14 cellular contexts compared by ENCODE assay signal in genomic region chr10:80444124-80444523, GRCh38. TPM values are rescaled to one million over a fixed set of nuclear protein-coding genes. Genes with fewer than 3 reads are reported as not detected.
DNase-seq lines count a peak whose midpoint lies in the region; ATAC-seq and TF ChIP-seq lines count a peak whose summit lies in the region.
"Had no signal": no experiment of that assay in that cellular context is flagged by ENCODE, and none has a peak within 500 bp of the region (broad histone marks: within the 10 kb centered on the region; RNA-seq: fewer than 3 reads in every experiment).

No MANE protein-coding gene starts in this region.

- no peak overlapping the region for H2AK5ac ChIP-seq in IMR-90 (ENCODE audit: low read depth, low read length)

- intact Hi-C loops in IMR-90 (cut with micrococcal nuclease) = loop anchor here (1.0 to 2.0 kb wide), 7 partner anchors 61 to 575 kb away; no protein-coding TSS in a partner anchor

- no peak overlapping the region for H4K5ac ChIP-seq in IMR-90 (ENCODE audit: low read depth, low read length)

- peak overlapping the region; percentile 66 for H2AFZ ChIP-seq in IMR-90 (replicated peaks; ENCODE audit: low read length, poor library complexity)
- H2AFZ ChIP-seq: GM23248 had no signal

- H3K4me3 Mint-ChIP-seq in CD8-positive, alpha-beta memory T cell = peak overlapping the region in 1 of 7 donors; percentile 75
- H3K4me3 Mint-ChIP-seq in activated naive CD8-positive, alpha-beta T cell treated with anti-CD3 and anti-CD28 coated beads, Interleukin-2, amount 50 U/mL, for 24 hours = no peak overlapping the region
- H3K4me3 Mint-ChIP-seq in neural crest cell = peak overlapping the region; percentile 7
- H3K4me3 Mint-ChIP-seq: memory B cell had no signal

- H3K4me1 ChIP-seq in CD8-positive, alpha-beta memory T cell (ENCODE audit: insufficient read depth, low read length) = peaks cover 30% of the 10 kb centered on the region
- H3K4me1 ChIP-seq in IMR-90 (ENCODE audit: control insufficient read depth, insufficient read depth, low read length) = no peaks in the 10 kb centered on the region

- H3K4me1 Mint-ChIP-seq in CD8-positive, alpha-beta memory T cell = peaks cover 24 to 53% (median 44%) of the 10 kb centered on the region in 3 donors
- peaks cover 41% of the 10 kb centered on the region for H3K4me1 Mint-ChIP-seq in activated naive CD8-positive, alpha-beta T cell treated with anti-CD3 and anti-CD28 coated beads, Interleukin-2, amount 50 U/mL, for 24 hours
- peaks cover 38% of the 10 kb centered on the region for H3K4me1 Mint-ChIP-seq in neural crest cell

- H3K4me3 ChIP-seq in CD8-positive, alpha-beta memory T cell (ENCODE audit: low read length) = no peak overlapping the region
- H3K4me3 ChIP-seq in IMR-90 (ENCODE audit: insufficient read depth, low read depth, low read length) = no peak overlapping the region
- H3K4me3 ChIP-seq: GM23248, SK-N-MC, testis had no signal

- H3K9me3 ChIP-seq in CD8-positive, alpha-beta memory T cell (ENCODE audit: low read length) = no peaks in the 10 kb centered on the region
- no peaks in the 10 kb centered on the region for H3K9me3 ChIP-seq in IMR-90 (ENCODE audit: control insufficient read depth, insufficient read depth, low read length)
- H3K9me3 ChIP-seq: testis had no signal

- TF ChIP-seq RAD21 in IMR-90 (IDR thresholded peaks at IDR 0.05; ENCODE audit: low read length) = no peak

- POLR2A ChIA-PET in CD8-positive, alpha-beta memory T cell (lab: Charles Lee) = interaction anchor here (1.0 to 1.9 kb wide), 4 partner anchors 11 to 62 kb away, joined by 4 to 7 read pairs (median 6); no protein-coding TSS in a partner anchor
- POLR2A ChIA-PET in IMR-90 (lab: Charles Lee; ENCODE audit: unreplicated experiment) = no interaction called here

- H3K9me3 Mint-ChIP-seq in CD8-positive, alpha-beta memory T cell = no peaks in the 10 kb centered on the region
- H3K9me3 Mint-ChIP-seq in activated naive CD8-positive, alpha-beta T cell treated with anti-CD3 and anti-CD28 coated beads, Interleukin-2, amount 50 U/mL, for 24 hours = no peaks in the 10 kb centered on the region
- H3K9me3 Mint-ChIP-seq in neural crest cell = no peaks in the 10 kb centered on the region
- H3K9me3 Mint-ChIP-seq: memory B cell had no signal

- H3K79me1 ChIP-seq in IMR-90 (ENCODE audit: low read depth in 1 of 2, low read length in 2 of 2) = no peaks in the 10 kb centered on the region

- no peaks in the 10 kb centered on the region for H4K20me1 ChIP-seq in IMR-90 (ENCODE audit: insufficient read depth, low read length)

- TF ChIP-seq CTCF in IMR-90 (conservative IDR thresholded peaks at IDR 0.05; ENCODE audit: low read depth, low read length) (no peak), neural crest cell (conservative IDR thresholded peaks at IDR 0.05) (no peak), GM13976 (IDR thresholded peaks at IDR 0.05; ENCODE audit: borderline replicate concordance, control extremely low read depth, extremely low read depth, insufficient read depth, missing control alignments) (no peak)

- CTCF ChIA-PET in CD8-positive, alpha-beta memory T cell (lab: Charles Lee) = interaction anchor here (0.9 to 19.3 kb wide), 15 partner anchors 9 to 175 kb away, joined by 3 to 450 read pairs (median 7); partner anchors contain the start of gene TSPAN14
- CTCF ChIA-PET in IMR-90 (lab: Yijun Ruan, JAX) = interaction anchor here (0.6 to 2.1 kb wide), 13 partner anchors 9 to 775 kb away, joined by 3 to 32 read pairs (median 3); partner anchors contain the start of gene TSPAN14

- H2BK15ac ChIP-seq in IMR-90 (ENCODE audit: low read depth, low read length) = no peak overlapping the region

- no TSS peak for BruUV-seq in IMR-90 (replicated peaks; lab: Mats Ljungman, UMichigan)

- dilution Hi-C loops in IMR-90 (cut with HindIII; ENCODE audit: low sequenced_read_pairs, unreplicated experiment) = no loop called here

- no peak overlapping the region for H3K18ac ChIP-seq in IMR-90 (ENCODE audit: low read depth, low read length)

- no peak for DNase-seq in CD8-positive, alpha-beta memory T cell
- DNase-seq in IMR-90 = no peak
- no peak for DNase-seq in activated naive CD8-positive, alpha-beta T cell treated with anti-CD3 and anti-CD28 coated beads, Interleukin-2, amount 50 U/mL, for 24 hours
- no peak for DNase-seq in neural crest cell (ENCODE audit: low read depth, low spot score)
- DNase-seq in GM13976 (ENCODE audit: low spot score) = no peak
- no peak for DNase-seq in ureter (ENCODE audit: low spot score)
- DNase-seq in DMS153 treated with DMSO at 0.1 percent for 48 hours (lab: John Stamatoyannopoulos, UW; ENCODE audit: unreplicated experiment) = no peak
- DNase-seq: DMS153, NCI-H1417 treated with DMSO at 0.1 percent for 48 hours, NCI-H526 treated with DMSO at 0.1 percent for 48 hours had no signal

- no peak overlapping the region for H3K56ac ChIP-seq in IMR-90 (ENCODE audit: extremely low read depth, insufficient read depth, low read length)

- no peak overlapping the region for H2BK20ac ChIP-seq in IMR-90 (ENCODE audit: low read depth, low read length)

- H2BK120ac ChIP-seq in IMR-90 (ENCODE audit: low read depth, low read length) = no peak overlapping the region

- H3K14ac ChIP-seq in IMR-90 (replicated peaks; ENCODE audit: low read depth, low read length) = no peak overlapping the region

- no peak for TF ChIP-seq POLR2A in IMR-90 (IDR thresholded peaks at IDR 0.05; ENCODE audit: low read depth, low read length)

- no peak overlapping the region for H4K91ac ChIP-seq in IMR-90 (ENCODE audit: insufficient read depth, low read depth, low read length)

- H2AK9ac ChIP-seq in IMR-90 (replicated peaks; ENCODE audit: low read depth, low read length, poor library complexity) = peak overlapping the region; percentile 0

- peaks cover 0 to 1% of the 10 kb centered on the region in 2 donors for H3K27me3 Mint-ChIP-seq in CD8-positive, alpha-beta memory T cell
- H3K27me3 Mint-ChIP-seq in activated naive CD8-positive, alpha-beta T cell treated with anti-CD3 and anti-CD28 coated beads, Interleukin-2, amount 50 U/mL, for 24 hours = no peaks in the 10 kb centered on the region
- H3K27me3 Mint-ChIP-seq in neural crest cell (ENCODE audit: low read depth) = no peaks in the 10 kb centered on the region
- H3K27me3 Mint-ChIP-seq: memory B cell had no signal

- no peaks in the 10 kb centered on the region for H3K36me3 ChIP-seq in CD8-positive, alpha-beta memory T cell (ENCODE audit: insufficient read depth, low read length)
- no peaks in the 10 kb centered on the region for H3K36me3 ChIP-seq in IMR-90 (ENCODE audit: control insufficient read depth, insufficient read depth, low read length)

- H3K27ac ChIP-seq in CD8-positive, alpha-beta memory T cell (ENCODE audit: low read depth, low read length) = no peak overlapping the region
- H3K27ac ChIP-seq in IMR-90 (ENCODE audit: insufficient read depth, low read length) = no peak overlapping the region
- H3K27ac ChIP-seq: GM23248, SK-N-MC, testis had no signal

- H4K8ac ChIP-seq in IMR-90 (ENCODE audit: low read depth in 2 of 2, low read length in 2 of 2) = no peak overlapping the region

- no peak overlapping the region for H2BK5ac ChIP-seq in IMR-90 (ENCODE audit: low read depth, low read length, poor library complexity, severe bottlenecking)

- ATAC-seq in IMR-90 (ENCODE audit: low read depth) = no peak
- ATAC-seq in activated naive CD8-positive, alpha-beta T cell treated with anti-CD3 and anti-CD28 coated beads, Interleukin-2, amount 50 U/mL, for 24 hours = no peak

- no peaks in the 10 kb centered on the region for H3K27me3 ChIP-seq in CD8-positive, alpha-beta memory T cell (ENCODE audit: insufficient read depth, low read length, poor library complexity, severe bottlenecking)
- peaks cover 1% of the 10 kb centered on the region; the same call in 1 of the 2 replicates for H3K27me3 ChIP-seq in IMR-90 (ENCODE audit: control insufficient read depth, insufficient read depth, low read length)
- H3K27me3 ChIP-seq: testis had no signal

- H3K4ac ChIP-seq in IMR-90 (ENCODE audit: low read depth, low read length) = no peak overlapping the region

- H3K27ac Mint-ChIP-seq in CD8-positive, alpha-beta memory T cell = peak overlapping the region in 6 of 8 donors; percentile 15 to 61 (median 40)
- peak overlapping the region; percentile 36 for H3K27ac Mint-ChIP-seq in activated naive CD8-positive, alpha-beta T cell treated with anti-CD3 and anti-CD28 coated beads, Interleukin-2, amount 50 U/mL, for 24 hours
- peak overlapping the region; percentile 59 for H3K27ac Mint-ChIP-seq in neural crest cell (ENCODE audit: unreplicated experiment)
- H3K27ac Mint-ChIP-seq: memory B cell had no signal

- H3K36me3 Mint-ChIP-seq in CD8-positive, alpha-beta memory T cell = no peaks in the 10 kb centered on the region
- no peaks in the 10 kb centered on the region for H3K36me3 Mint-ChIP-seq in activated naive CD8-positive, alpha-beta T cell treated with anti-CD3 and anti-CD28 coated beads, Interleukin-2, amount 50 U/mL, for 24 hours (ENCODE audit: low read depth)
- H3K36me3 Mint-ChIP-seq in neural crest cell (ENCODE audit: low read depth) = no peaks in the 10 kb centered on the region
- H3K36me3 Mint-ChIP-seq: memory B cell had no signal

- 58% methylated on average over 2 of the region's 2 CpGs; no CpG with 5 or more reads in 1 of the 2 experiments for WGBS in IMR-90 (ENCODE audit: extremely low coverage in 2 of 2, insufficient read length in 1 of 2), 2 experiments

- no peak overlapping the region for H3K4me2 ChIP-seq in IMR-90 (ENCODE audit: low read depth, low read length)

- no peak overlapping the region for H3K9ac ChIP-seq in IMR-90 (ENCODE audit: low read depth, low read length)
- H3K9ac ChIP-seq: GM23248 had no signal

- in situ Hi-C loops in IMR-90 (cut with MboI; ENCODE audit: low sequenced_read_pairs) = loop anchor here (10.0 to 25.0 kb wide), 2 partner anchors 221 to 468 kb away; no protein-coding TSS in a partner anchor
- in situ Hi-C loops in GM13976 (cut with MboI; ENCODE audit: low sequenced_read_pairs, unreplicated experiment) = no loop called here

- no peak overlapping the region for H3K23ac ChIP-seq in IMR-90 (ENCODE audit: low read depth, low read length)

- no peaks in the 10 kb centered on the region for H3K9me1 ChIP-seq in IMR-90 (ENCODE audit: insufficient read depth, low read length)

TF ChIP-seq in IMR-90, 13 proteins besides CTCF, POLR2A, EP300 and RAD21 (continues in another document):
- TF ChIP-seq RFX5 (IDR thresholded peaks at IDR 0.05; ENCODE audit: low read depth, low read length) = no peak

RNA-seq across cellular contexts. Expression of gene TSPAN14, which starts 10.0 kb away (rescaled TPM):
- total RNA-seq in CD8-positive, alpha-beta memory T cell = 10 to 100 TPM; 46.1 to 46.8 TPM
- 220 TPM for polyA plus RNA-seq in CD8-positive, alpha-beta memory T cell
- 13.3 and 18.5 TPM in 2 replicates for total RNA-seq in IMR-90 (2012; rRNA removed)
- 40.6 and 43.0 TPM in 2 replicates for polyA plus RNA-seq in IMR-90 (2012; rRNA removed)
- polyA plus RNA-seq in IMR-90 (2012; cell fraction: cytosol; rRNA removed) = 55.8 and 57.7 TPM in 2 replicates
- polyA plus RNA-seq in IMR-90 (2012; cell fraction: nucleus; rRNA removed; ENCODE audit: low replicate concordance) = 36.3 and 44.3 TPM in 2 replicates
- total RNA-seq in neural crest cell = 140 and 144 TPM in 2 replicates
- total RNA-seq in ureter = 177 TPM

RNA-seq across cellular contexts. Expression of gene PRXL2A, which starts 35.8 kb away (rescaled TPM):
- total RNA-seq in CD8-positive, alpha-beta memory T cell = 1 to 10 TPM; 8.1 to 8.3 TPM
- 9.4 TPM for polyA plus RNA-seq in CD8-positive, alpha-beta memory T cell
- total RNA-seq in IMR-90 (2012; rRNA removed) = 0.90 and 1.1 TPM in 2 replicates
- 0.60 and 0.92 TPM in 2 replicates for polyA plus RNA-seq in IMR-90 (2012; rRNA removed)
- 0.19 and 0.36 TPM in 2 replicates for polyA plus RNA-seq in IMR-90 (2012; cell fraction: cytosol; rRNA removed)
- 0.10 and 0.17 TPM in 2 replicates for polyA plus RNA-seq in IMR-90 (2012; cell fraction: nucleus; rRNA removed; ENCODE audit: low replicate concordance)
- total RNA-seq in neural crest cell = 156 and 161 TPM in 2 replicates
- 118 TPM for total RNA-seq in ureter
- total RNA-seq: GM23248 had no signal

Comparison
In these comparisons a context has a peak if more than half of its experiments do, and no peak if none do; other contexts are left out.
1. RNA of gene PRXL2A, which starts 35.8 kb away (total RNA-seq): 156 to 161 TPM in neural crest cell and 118 TPM in ureter (single experiment); 8.1 to 8.3 TPM in CD8-positive, alpha-beta memory T cell and 0.90 to 1.1 TPM in IMR-90; every median in the first group is over 10 times any median in the second.
2. Peak in every context shown above with its lines, with median percentiles within 50 percentile points of each other: H3K27ac Mint-ChIP-seq.